Comparison of ENCODE assay signal across 8 cellular contexts in the genomic region with DNA sequence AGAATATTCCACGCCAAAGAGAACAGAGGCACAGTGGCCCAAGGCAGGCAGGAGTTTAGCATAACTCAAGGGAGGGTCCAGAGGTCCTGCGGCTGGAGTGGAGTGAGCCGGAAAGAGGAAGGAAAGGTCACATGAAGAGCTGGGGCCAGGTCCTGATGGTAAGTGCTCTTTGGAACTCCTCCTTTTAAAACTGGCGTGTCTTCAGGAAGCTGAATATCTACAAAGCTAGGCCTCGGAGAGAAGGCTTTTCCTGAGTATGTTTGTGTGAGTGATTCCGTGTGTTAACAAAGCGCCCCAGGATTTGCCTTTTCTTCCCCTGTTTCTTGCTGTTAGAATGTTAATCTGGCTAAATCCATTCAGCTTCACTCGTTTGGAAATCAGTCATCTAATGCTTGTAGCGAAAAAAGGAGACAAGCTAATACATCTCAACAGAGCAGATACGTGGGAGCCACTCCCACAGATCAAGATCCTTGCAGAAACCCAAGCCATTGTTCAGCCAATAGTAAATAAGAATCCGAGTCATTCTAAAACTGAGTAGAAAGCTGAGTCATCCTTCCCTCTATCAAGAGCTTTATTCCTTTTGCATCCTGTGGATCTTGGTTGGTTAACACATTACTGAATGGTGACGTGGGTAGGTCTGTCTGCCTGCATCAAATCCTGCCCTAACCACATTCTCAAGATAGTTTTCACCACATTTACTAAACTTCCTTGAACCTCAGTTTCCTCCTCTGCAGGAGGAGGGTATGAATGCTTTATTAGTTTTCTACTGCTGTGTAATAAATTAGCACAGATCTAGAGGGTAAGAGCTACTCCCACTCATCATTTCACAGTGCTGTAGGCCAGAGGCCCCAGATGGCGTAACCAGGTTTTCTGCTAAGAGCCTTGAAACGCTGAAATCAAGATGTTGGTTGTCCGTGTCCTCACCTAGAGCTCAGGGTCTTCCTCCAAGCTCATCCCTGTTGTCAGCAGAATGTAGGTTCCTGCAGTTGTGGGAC. TPM values are rescaled to one million over a fixed set of nuclear protein-coding genes. Genes with fewer than 3 reads are reported as not detected.
DNase-seq lines count a peak whose midpoint lies in the region; TF ChIP-seq lines count a peak whose summit lies in the region.

No MANE protein-coding gene starts in this region.

- POLR2A ChIA-PET in HEK293 (lab: Yijun Ruan, JAX): interaction anchor here (0.6 kb wide), 1 partner anchor 53 kb away, joined by 4 read pairs; no protein-coding TSS in a partner anchor

- no peak for TF ChIP-seq CTCF in HEK293 (tag by site-specific recombination; IDR thresholded peaks at IDR 0.05)
- TF ChIP-seq CTCF in fibroblast of pulmonary artery (IDR thresholded peaks at IDR 0.05; ENCODE audit: low read length, missing control alignments): no peak

- H3K27ac ChIP-seq in HEK293 (ENCODE audit: extremely low read depth, low read depth, low read length): no peak overlapping the region

- peak; percentile 6 for DNase-seq in activated CD4-positive, CD25-positive, alpha-beta regulatory T cell treated with anti-CD3 and anti-CD28 coated beads, Interleukin-2, amount 50 U/mL, for 16 hours (ENCODE audit: low read depth, low spot score)
- DNase-seq in activated CD4-positive, CD25-positive, alpha-beta regulatory T cell treated with anti-CD3 and anti-CD28 coated beads, Interleukin-2, amount 50 U/mL, for 72 hours: no peak
- DNase-seq in M059J (ENCODE audit: low read depth) (peak; percentile 98), fibroblast of pulmonary artery (ENCODE audit: low read depth) (peak; percentile 99), pulmonary artery endothelial cell (ENCODE audit: low read depth, low spot score) (peak; percentile 82), retina (no peak)
- peak; percentile 5 to 7 for DNase-seq in activated CD4-positive, alpha-beta T cell treated with anti-CD3 and anti-CD28 coated beads, Interleukin-2, amount 50 U/mL, for 4 hours

- CTCF ChIA-PET in HEK293 (lab: Yijun Ruan, JAX): interaction anchor here (0.6 kb wide), 1 partner anchor 46 kb away, joined by 5 read pairs; no protein-coding TSS in a partner anchor

- H3K4me1 ChIP-seq in HEK293 (ENCODE audit: control insufficient read depth, insufficient read depth, low read length): no peaks in the 10 kb centered on the region

- H3K9me3 ChIP-seq in HEK293 (ENCODE audit: control insufficient read depth, insufficient read depth, low read depth, low read length): no peaks in the 10 kb centered on the region

- H3K36me3 ChIP-seq in HEK293 (ENCODE audit: control insufficient read depth in 2 of 2, insufficient read depth in 1 of 2, low read length in 2 of 2): no peaks in the 10 kb centered on the region

- H3K4me3 ChIP-seq in HEK293 (ENCODE audit: low read depth, low read length) (no peak overlapping the region), fibroblast of pulmonary artery (replicated peaks; ENCODE audit: low read depth, low read length) (no peak overlapping the region)

TF ChIP-seq in HEK293, 187 proteins besides CTCF, POLR2A, EP300 and RAD21:
- no peak for TF ChIP-seq ZNF529 (tag by site-specific recombination; IDR thresholded peaks at IDR 0.05; ENCODE audit: insufficient replicate concordance)
- no peak for TF ChIP-seq KLF1 (tag by site-specific recombination; IDR thresholded peaks at IDR 0.05)
- TF ChIP-seq FEZF1 (tag by site-specific recombination; IDR thresholded peaks at IDR 0.05): no peak
- TF ChIP-seq ZNF335 (tag by site-specific recombination; conservative IDR thresholded peaks at IDR 0.05): peak; percentile 36; the same call in 1 of the 2 replicates
- 0 out of 2 replicates have a peak, but pooled peaks have one; percentile 24 for TF ChIP-seq ZBTB17 (tag by site-specific recombination; IDR thresholded peaks at IDR 0.05)
- TF ChIP-seq ZFHX2 (tag by site-specific recombination; conservative IDR thresholded peaks at IDR 0.05): peak; percentile 67
- TF ChIP-seq EGR2 (tag by site-specific recombination; IDR thresholded peaks at IDR 0.05; ENCODE audit: low read depth): 0 out of 2 replicates have a peak, but pooled peaks have one; percentile 17
- 0 out of 2 replicates have a peak, but pooled peaks have one; percentile 31 for TF ChIP-seq ZNF660 (tag by site-specific recombination; IDR thresholded peaks at IDR 0.05)
- TF ChIP-seq GLI2 (tag by site-specific recombination; IDR thresholded peaks at IDR 0.05; ENCODE audit: borderline replicate concordance, low read depth): no peak

RNA-seq across cellular contexts. Expression of a gene that starts 43.2 kb away (rescaled TPM):
- total RNA-seq in M059J (2014; rRNA removed; shearing (Covaris generic)): 11.2 and 18.0 TPM in 2 replicates
- 0.18 and 0.20 TPM in 2 replicates for total RNA-seq in pulmonary artery endothelial cell

Comparison
In these comparisons a context has a peak if more than half of its experiments do, and no peak if none do; other contexts are left out.
1. DNase-seq: peak in activated CD4-positive, CD25-positive, alpha-beta regulatory T cell treated with anti-CD3 and anti-CD28 coated beads, Interleukin-2, amount 50 U/mL, for 16 hours (single experiment), M059J (single experiment), activated CD4-positive, alpha-beta T cell treated with anti-CD3 and anti-CD28 coated beads, Interleukin-2, amount 50 U/mL, for 4 hours (2 of 2), fibroblast of pulmonary artery (single experiment) and pulmonary artery endothelial cell (single experiment); none in activated CD4-positive, CD25-positive, alpha-beta regulatory T cell treated with anti-CD3 and anti-CD28 coated beads, Interleukin-2, amount 50 U/mL, for 72 hours (single experiment) and retina (single experiment).
2. RNA of a gene that starts 43.2 kb away (total RNA-seq): 11.2 to 18.0 TPM in M059J; 0.18 to 0.20 TPM in pulmonary artery endothelial cell; every median in the first group is over 10 times any median in the second.